ENCODE assay signal across 31 cellular contexts in the genomic region with DNA sequence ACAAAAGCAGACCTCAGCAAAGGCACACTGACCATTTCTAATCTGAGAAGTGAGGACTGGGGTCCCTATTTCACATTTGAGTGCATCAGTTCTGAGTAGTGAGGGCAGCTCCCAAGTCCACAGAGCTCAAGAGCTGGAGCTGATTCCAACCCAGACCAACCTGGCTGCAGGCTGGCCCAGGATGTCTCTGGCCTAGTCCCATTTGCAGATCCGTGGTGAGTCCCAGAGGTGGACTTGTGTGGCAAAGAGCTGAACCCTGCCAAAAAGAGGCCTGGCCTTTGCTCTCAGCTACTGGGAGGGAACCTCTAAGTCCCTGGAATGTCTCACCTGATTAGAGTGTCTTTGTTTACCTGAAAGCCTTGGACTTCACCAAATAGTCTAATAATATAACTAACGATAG. TPM values are rescaled to one million over a fixed set of nuclear protein-coding genes. Genes with fewer than 3 reads are reported as not detected.
"Had no signal": no experiment of that assay in that cellular context is flagged by ENCODE, and none has a peak within 500 bp of the region (broad histone marks: within the 10 kb centered on the region; RNA-seq: fewer than 3 reads in every experiment).

No MANE protein-coding gene starts in this region.

- ATAC-seq: activated CD8-positive, alpha-beta T cell treated with anti-CD3 and anti-CD28 coated beads for 36 hours had no signal

- H3K4me1 ChIP-seq: Peyer's patch, SJSA1 had no signal

- H3K9ac ChIP-seq: SK-N-SH had no signal

- DNase-seq: activated CD4-positive, alpha-beta T cell treated with anti-CD3 and anti-CD28 coated beads, Interleukin-2, amount 10 ng/mL, durations not matched to agents 24 days and 14 days; activated CD4-positive, alpha-beta T cell treated with anti-CD3 and anti-CD28 coated beads, Interleukin-2, amount 50 U/mL, for 4 hours; activated CD8-positive, alpha-beta T cell treated with anti-CD3 and anti-CD28 coated beads for 36 hours; activated effector memory CD4-positive, alpha-beta T cell treated with anti-CD3 and anti-CD28 coated beads, Interleukin-2, amount 50 U/mL, for 16 hours; activated naive CD4-positive, alpha-beta T cell; activated naive CD4-positive, alpha-beta T cell treated with anti-CD3 and anti-CD28 coated beads, Interleukin-2, amount 50 U/mL, for 16 hours; activated naive CD8-positive, alpha-beta T cell treated with anti-CD3 and anti-CD28 coated beads for 36 hours; activated T-cell treated with anti-CD3 and anti-CD28 coated beads, Interleukin-2, amount 50 U/mL, for 1 hour; activated T-cell treated with anti-CD3 and anti-CD28 coated beads, Interleukin-2, amount 50 U/mL, for 72 hours; amniotic stem cell; aorta; brain microvascular endothelial cell; central memory CD4-positive, alpha-beta T cell; Karpas-422; KBM-7; NCI-H1105; NCI-H1417 treated with DMSO at 0.1 percent for 48 hours; NCI-H187 treated with DMSO at 0.1 percent for 48 hours; NCI-H2081; NCI-H345; NCI-H524 treated with DMSO at 0.1 percent for 48 hours; Peyer's patch; RPMI8226; SHP77 treated with DMSO at 0.1 percent for 48 hours; SK-N-SH had no signal

- H3K9me3 ChIP-seq: Peyer's patch, SJSA1, SK-N-SH had no signal

- H3K27me3 Mint-ChIP-seq: activated CD8-positive, alpha-beta T cell treated with anti-CD3 and anti-CD28 coated beads for 36 hours; activated naive CD8-positive, alpha-beta T cell treated with anti-CD3 and anti-CD28 coated beads for 36 hours had no signal

- H3K27ac Mint-ChIP-seq: activated CD4-positive, alpha-beta T cell treated with anti-CD3 and anti-CD28 coated beads, Interleukin-2, amount 10 ng/mL, durations not matched to agents 24 days and 14 days; activated CD8-positive, alpha-beta T cell treated with anti-CD3 and anti-CD28 coated beads for 36 hours; activated naive CD8-positive, alpha-beta T cell treated with anti-CD3 and anti-CD28 coated beads for 36 hours; activated T-cell treated with anti-CD3 and anti-CD28 coated beads, Interleukin-2, amount 50 U/mL, for 72 hours; activated T-helper 17 cell treated with anti-CD3 and anti-CD28 coated beads, Interleukin-2, amount 50 U/mL, for 72 hours; T-helper 1 cell treated with Interleukin-12 subunit alpha and Interleukin-12 subunit beta and Interleukin-4 antibody, amounts not matched to agents 30 μg/mL and 1 μg/mL, for 36 hours; T-helper 2 cell treated with Interferon-gamma antibody and Interleukin-4, amounts not matched to agents 5 μg/mL and 100 μg/mL, for 36 hours had no signal

- H3K27me3 ChIP-seq: Peyer's patch had no signal

- H3K4me3 Mint-ChIP-seq: activated CD4-positive, alpha-beta T cell treated with anti-CD3 and anti-CD28 coated beads, Interleukin-2, amount 10 ng/mL, durations not matched to agents 24 days and 14 days; activated CD8-positive, alpha-beta T cell treated with anti-CD3 and anti-CD28 coated beads for 36 hours; activated naive CD8-positive, alpha-beta T cell treated with anti-CD3 and anti-CD28 coated beads for 36 hours; activated T-cell treated with anti-CD3 and anti-CD28 coated beads, Interleukin-2, amount 50 U/mL, for 72 hours; activated T-helper 17 cell treated with anti-CD3 and anti-CD28 coated beads, Interleukin-2, amount 50 U/mL, for 72 hours; T-helper 1 cell treated with Interleukin-12 subunit alpha and Interleukin-12 subunit beta and Interleukin-4 antibody, amounts not matched to agents 30 μg/mL and 1 μg/mL, for 36 hours; T-helper 2 cell treated with Interferon-gamma antibody and Interleukin-4, amounts not matched to agents 5 μg/mL and 100 μg/mL, for 36 hours had no signal

- H3K36me3 ChIP-seq: brain microvascular endothelial cell, Peyer's patch, SJSA1 had no signal

- H3K27ac ChIP-seq: brain microvascular endothelial cell, Peyer's patch, SJSA1 had no signal

- H3K9me3 Mint-ChIP-seq: activated CD4-positive, alpha-beta T cell treated with anti-CD3 and anti-CD28 coated beads, Interleukin-2, amount 10 ng/mL, durations not matched to agents 24 days and 14 days; activated CD8-positive, alpha-beta T cell treated with anti-CD3 and anti-CD28 coated beads for 36 hours; activated naive CD8-positive, alpha-beta T cell treated with anti-CD3 and anti-CD28 coated beads for 36 hours; activated T-cell treated with anti-CD3 and anti-CD28 coated beads, Interleukin-2, amount 50 U/mL, for 72 hours; activated T-helper 17 cell treated with anti-CD3 and anti-CD28 coated beads, Interleukin-2, amount 50 U/mL, for 72 hours; T-helper 1 cell treated with Interleukin-12 subunit alpha and Interleukin-12 subunit beta and Interleukin-4 antibody, amounts not matched to agents 30 μg/mL and 1 μg/mL, for 36 hours; T-helper 2 cell treated with Interferon-gamma antibody and Interleukin-4, amounts not matched to agents 5 μg/mL and 100 μg/mL, for 36 hours had no signal

- H3K36me3 Mint-ChIP-seq: activated naive CD8-positive, alpha-beta T cell treated with anti-CD3 and anti-CD28 coated beads for 36 hours had no signal

- H3K4me3 ChIP-seq: Peyer's patch, SJSA1 had no signal

RNA-seq across cellular contexts. Expression of gene SIGLEC7, which starts 14.6 kb away (rescaled TPM):
- total RNA-seq: activated CD4-positive, alpha-beta T cell treated with anti-CD3 and anti-CD28 coated beads, Interleukin-2, amount 10 ng/mL, durations not matched to agents 24 days and 14 days; activated CD8-positive, alpha-beta T cell treated with anti-CD3 and anti-CD28 coated beads for 36 hours; activated naive CD8-positive, alpha-beta T cell treated with anti-CD3 and anti-CD28 coated beads for 36 hours; activated T-cell treated with anti-CD3 and anti-CD28 coated beads, Interleukin-2, amount 50 U/mL, for 72 hours; activated T-helper 17 cell treated with anti-CD3 and anti-CD28 coated beads, Interleukin-2, amount 50 U/mL, for 72 hours; MCF 10A; NCI-H460; Peyer's patch; SJSA1 had no signal
- polyA plus RNA-seq: SK-N-SH had no signal

RNA-seq across cellular contexts. Expression of gene SIGLEC9, which starts 32.0 kb away (rescaled TPM):
- total RNA-seq: MCF 10A, NCI-H460, SJSA1 had no signal
- polyA plus RNA-seq: SK-N-SH had no signal
